ENCODE assay signal across 9 cellular contexts in genomic region chr2:54597153-54597827, GRCh38.
DNase-seq lines count a peak whose midpoint lies in the region; ATAC-seq, FAIRE-seq and TF ChIP-seq lines count a peak whose summit lies in the region.
"Had no signal": no experiment of that assay in that cellular context is flagged by ENCODE, and none has a peak within 500 bp of the region (broad histone marks: within the 10 kb centered on the region; RNA-seq: fewer than 3 reads in every experiment).

No MANE protein-coding gene starts in this region.

- H4K20me1 ChIP-seq in GM23338 (replicated peaks; ENCODE audit: insufficient read depth) (peaks cover 59% of the 10 kb centered on the region), Karpas-422 (ENCODE audit: insufficient read depth, low read depth, low read length) (no peaks in the 10 kb centered on the region)

- H3K36me3 ChIP-seq in GM23338 (ENCODE audit: insufficient read depth) = peaks cover 4% of the 10 kb centered on the region
- H3K36me3 ChIP-seq in small intestine (ENCODE audit: control insufficient read depth in 2 of 2, insufficient read depth in 2 of 2, low read length in 2 of 2) = no peaks in the 10 kb centered on the region
- H3K36me3 ChIP-seq in Karpas-422 (ENCODE audit: insufficient read depth, low read length) = no peaks in the 10 kb centered on the region

- H3K27ac ChIP-seq in GM23338 (ENCODE audit: low read depth) (no peak overlapping the region), epithelial cell of prostate (peak overlapping the region; percentile 71), small intestine (ENCODE audit: low read depth in 1 of 2, low read length in 1 of 2) (peak overlapping the region; percentile 2 to 54), Karpas-422 (ENCODE audit: low read length) (no peak overlapping the region)

- 11 to 39% (median 24%) methylated on average over 5 of the region's 5 CpGs for WGBS in small intestine, 3 donors

- no peaks in the 10 kb centered on the region for H3K9me3 ChIP-seq in small intestine (ENCODE audit: control insufficient read depth, low read depth)
- H3K9me3 ChIP-seq in Karpas-422 (ENCODE audit: low read length) = no peaks in the 10 kb centered on the region

- H3K9me2 ChIP-seq in GM23338 (ENCODE audit: insufficient read depth) (peaks cover 13% of the 10 kb centered on the region), Karpas-422 (replicated peaks; ENCODE audit: insufficient read depth, low read length) (no peaks in the 10 kb centered on the region)

- no peaks in the 10 kb centered on the region for H3F3A ChIP-seq in GM23338 (replicated peaks; ENCODE audit: low read depth)

- H3K4me1 Mint-ChIP-seq in GM23338 = peaks cover 40% of the 10 kb centered on the region

- H3K9ac ChIP-seq in Karpas-422 (ENCODE audit: low read length) = no peak overlapping the region

- H3K36me3 Mint-ChIP-seq in GM23338 (ENCODE audit: low read depth) = peaks cover 29% of the 10 kb centered on the region

- H3K27me3 Mint-ChIP-seq in GM23338 (ENCODE audit: insufficient read depth, low read depth, poor library complexity) = peaks cover 11% of the 10 kb centered on the region

- peaks cover 11% of the 10 kb centered on the region for H3K4me1 ChIP-seq in GM23338 (ENCODE audit: insufficient read depth)
- peaks cover 25 to 32% of the 10 kb centered on the region in 2 donors for H3K4me1 ChIP-seq in small intestine (ENCODE audit: control insufficient read depth in 2 of 2, insufficient read depth in 1 of 2, low read depth in 1 of 2, low read length in 1 of 2)
- peaks cover 10% of the 10 kb centered on the region for H3K4me1 ChIP-seq in Karpas-422 (ENCODE audit: low read length)

- no peak overlapping the region for H3K4me3 Mint-ChIP-seq in GM23338

- TF ChIP-seq CTCF in GM23338 (conservative IDR thresholded peaks at IDR 0.05; ENCODE audit: low read depth in 2 of 2) = no peak

- no peak for FAIRE-seq in small intestine (lab: Jason Lieb, UNC)
- FAIRE-seq: H1 had no signal

- H2AFZ ChIP-seq in GM23338 (no peak overlapping the region), Karpas-422 (ENCODE audit: low read length) (no peak overlapping the region)

- H3K79me2 ChIP-seq in GM23338 (replicated peaks; ENCODE audit: insufficient read depth) (peaks cover 100% of the 10 kb centered on the region), Karpas-422 (ENCODE audit: low read length) (no peaks in the 10 kb centered on the region)

- no peak overlapping the region for H3K4me3 ChIP-seq in GM23338
- no peak overlapping the region for H3K4me3 ChIP-seq in small intestine (ENCODE audit: low read depth in 1 of 2, low read length in 2 of 2)
- no peak overlapping the region for H3K4me3 ChIP-seq in Karpas-422 (ENCODE audit: low read length)

- no peaks in the 10 kb centered on the region for H3K9me3 Mint-ChIP-seq in GM23338

- H3K27me3 ChIP-seq in GM23338 (ENCODE audit: insufficient read depth) (no peaks in the 10 kb centered on the region), small intestine (ENCODE audit: control insufficient read depth in 2 of 2, insufficient read depth in 2 of 2, low read length in 2 of 2) (no peaks in the 10 kb centered on the region), Karpas-422 (ENCODE audit: low read length) (no peaks in the 10 kb centered on the region)

- H3K27ac Mint-ChIP-seq in GM23338 = peak overlapping the region; percentile 25; the same call in 1 of the 2 replicates

- no peak for ATAC-seq in GM23338
- ATAC-seq in GM18505 (IDR thresholded peaks at IDR 0.05; ENCODE audit: unreplicated experiment) = no peak
- no peak for ATAC-seq in HG03039 (IDR thresholded peaks at IDR 0.05; ENCODE audit: unreplicated experiment)

- no peak for DNase-seq in GM23338 (ENCODE audit: low spot score)
- DNase-seq in NCI-H2196 (lab: John Stamatoyannopoulos, UW; ENCODE audit: unreplicated experiment) = peak; percentile 44
- no peak for DNase-seq in epithelial cell of prostate (ENCODE audit: low read depth, low spot score)
- peak; percentile 37 for DNase-seq in small intestine
- DNase-seq in Karpas-422 = no peak
- no peak for DNase-seq in erythroblast (lab: John Stamatoyannopoulos, UW)

- TF ChIP-seq POLR2A in GM18505 (IDR thresholded peaks at IDR 0.05; ENCODE audit: borderline replicate concordance, extremely low read depth, insufficient read depth, insufficient read length) (no peak), erythroblast (IDR thresholded peaks at IDR 0.05; ENCODE audit: low read length) (no peak)

- H3K4me2 ChIP-seq in GM23338 (no peak overlapping the region), Karpas-422 (ENCODE audit: low read depth, low read length, poor library complexity, severe bottlenecking) (no peak overlapping the region)

TF ChIP-seq in GM23338, 12 proteins besides CTCF, POLR2A, EP300 and RAD21 (continues in another document):
- TF ChIP-seq JUNB (IDR thresholded peaks at IDR 0.05; ENCODE audit: unreplicated experiment) (no peak), ETS1 (IDR thresholded peaks at IDR 0.05) (no peak), REST (IDR thresholded peaks at IDR 0.05; ENCODE audit: unreplicated experiment) (no peak), CREB1 (CRISPR knock-in tag; IDR thresholded peaks at IDR 0.05; ENCODE audit: low read depth) (no peak)

Comparison
In these comparisons a context has a peak if more than half of its experiments do, and no peak if none do; other contexts are left out.
1. DNase-seq: peak in NCI-H2196 (single experiment) and small intestine (single experiment); none in GM23338 (single experiment), epithelial cell of prostate (single experiment), Karpas-422 (single experiment) and erythroblast (0 of 2).
2. H3K27ac ChIP-seq: peak in epithelial cell of prostate (single experiment) and small intestine (2 of 2); none in GM23338 (single experiment) and Karpas-422 (single experiment).